ENCODE assay signal across 13 cellular contexts in the genomic region with DNA sequence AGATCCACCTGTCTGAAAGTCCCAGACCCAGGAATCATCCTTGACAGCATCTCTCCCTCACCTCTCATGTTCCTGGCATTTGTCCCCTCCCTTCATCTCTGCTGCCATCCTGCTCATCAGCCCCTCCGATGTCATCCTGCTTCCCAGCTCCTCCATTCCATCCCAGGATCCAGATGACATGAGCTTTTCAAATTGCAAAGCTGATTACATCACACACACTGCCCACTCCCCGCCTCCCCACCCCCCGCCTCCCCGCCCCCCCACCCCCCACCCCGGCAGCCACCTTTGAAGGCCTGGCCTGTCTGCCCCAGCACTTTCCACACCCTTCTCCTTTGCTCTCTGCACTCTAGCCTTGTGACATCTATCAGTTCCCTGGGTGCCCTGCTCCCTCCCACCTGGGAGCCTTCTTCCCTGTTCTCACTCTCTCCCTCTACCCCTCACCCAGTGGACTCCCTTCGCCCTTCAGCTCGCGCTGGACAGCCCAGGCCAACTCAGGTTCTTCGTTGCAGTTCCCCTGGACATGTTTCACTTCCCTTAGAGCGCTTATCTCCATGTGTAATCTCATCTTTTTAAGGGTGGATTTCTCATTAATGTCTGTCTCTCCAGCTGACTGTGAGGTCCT.
DNase-seq lines count a peak whose midpoint lies in the region; ATAC-seq and TF ChIP-seq lines count a peak whose summit lies in the region.
"Had no signal": no experiment of that assay in that cellular context is flagged by ENCODE, and none has a peak within 500 bp of the region (broad histone marks: within the 10 kb centered on the region; RNA-seq: fewer than 3 reads in every experiment).

No MANE protein-coding gene starts in this region.

- no peaks in the 10 kb centered on the region for H3K27me3 ChIP-seq in layer of hippocampus (ENCODE audit: control insufficient read depth, insufficient read depth, low read length)
- H3K27me3 ChIP-seq: right atrium auricular region had no signal

- peak overlapping the region; percentile 51 for H3K27ac Mint-ChIP-seq in activated naive CD4-positive, alpha-beta T cell treated with anti-CD3 and anti-CD28 coated beads for 36 hours
- H3K27ac Mint-ChIP-seq in activated B cell treated with CpG ODN at 0.5 μM for 24 hours (peak overlapping the region; percentile 85), type B pancreatic cell (peak overlapping the region; percentile 43)

- ATAC-seq in activated B cell treated with CpG ODN at 0.5 μM for 24 hours (ENCODE audit: low read depth) (no peak), HG02678 (IDR thresholded peaks at IDR 0.05; ENCODE audit: unreplicated experiment) (no peak), GM19035 (IDR thresholded peaks at IDR 0.05; ENCODE audit: unreplicated experiment) (no peak)

- POLR2A ChIA-PET in activated B cell treated with CpG ODN at 0.5 μM for 24 hours (lab: Charles Lee): interaction anchor here (1.0 to 2.4 kb wide), 8 partner anchors 11 to 920 kb away, joined by 3 to 21 read pairs (median 4); partner anchors contain the start of gene ITSN2

- H3K4me3 Mint-ChIP-seq in activated naive CD4-positive, alpha-beta T cell treated with anti-CD3 and anti-CD28 coated beads for 36 hours: no peak overlapping the region
- H3K4me3 Mint-ChIP-seq in activated B cell treated with CpG ODN at 0.5 μM for 24 hours (peak overlapping the region; percentile 37), type B pancreatic cell (no peak overlapping the region)

- H3K4me1 Mint-ChIP-seq in activated naive CD4-positive, alpha-beta T cell treated with anti-CD3 and anti-CD28 coated beads for 36 hours (ENCODE audit: low read depth): peaks cover 72% of the 10 kb centered on the region
- H3K4me1 Mint-ChIP-seq in activated B cell treated with CpG ODN at 0.5 μM for 24 hours (peaks cover 64% of the 10 kb centered on the region), type B pancreatic cell (ENCODE audit: unreplicated experiment) (peaks cover 22% of the 10 kb centered on the region)

- peaks cover 34% of the 10 kb centered on the region for H3K36me3 Mint-ChIP-seq in activated naive CD4-positive, alpha-beta T cell treated with anti-CD3 and anti-CD28 coated beads for 36 hours (ENCODE audit: low read depth)
- H3K36me3 Mint-ChIP-seq in activated B cell treated with CpG ODN at 0.5 μM for 24 hours (ENCODE audit: low read depth) (peaks cover 25% of the 10 kb centered on the region), type B pancreatic cell (peaks cover 13% of the 10 kb centered on the region)

- peak overlapping the region; percentile 42 for H3K27ac ChIP-seq in layer of hippocampus (ENCODE audit: low read depth, low read length)
- H3K27ac ChIP-seq: WERI-Rb-1 had no signal

- no peaks in the 10 kb centered on the region for H3K27me3 Mint-ChIP-seq in activated naive CD4-positive, alpha-beta T cell treated with anti-CD3 and anti-CD28 coated beads for 36 hours (ENCODE audit: low read depth)
- no peaks in the 10 kb centered on the region for H3K27me3 Mint-ChIP-seq in activated B cell treated with CpG ODN at 0.5 μM for 24 hours
- H3K27me3 Mint-ChIP-seq in type B pancreatic cell: no peaks in the 10 kb centered on the region

- H3K9me3 Mint-ChIP-seq in activated naive CD4-positive, alpha-beta T cell treated with anti-CD3 and anti-CD28 coated beads for 36 hours: no peaks in the 10 kb centered on the region
- no peaks in the 10 kb centered on the region for H3K9me3 Mint-ChIP-seq in activated B cell treated with CpG ODN at 0.5 μM for 24 hours
- no peaks in the 10 kb centered on the region for H3K9me3 Mint-ChIP-seq in type B pancreatic cell

- CTCF ChIA-PET in activated naive CD4-positive, alpha-beta T cell treated with anti-CD3 and anti-CD28 coated beads for 36 hours (lab: Charles Lee): interaction anchor here (0.6 to 6.0 kb wide), 3 partner anchors 14 to 420 kb away, joined by 4 to 55 read pairs (median 4); no protein-coding TSS in a partner anchor
- CTCF ChIA-PET in activated B cell treated with CpG ODN at 0.5 μM for 24 hours (lab: Charles Lee): interaction anchor here (1.1 to 1.3 kb wide), 3 partner anchors 15 to 35 kb away, joined by 4 to 6 read pairs (median 4); no protein-coding TSS in a partner anchor

- no peak for TF ChIP-seq CTCF in activated B cell treated with CpG ODN at 0.5 μM for 24 hours (IDR thresholded peaks at IDR 0.05)
- no peak for TF ChIP-seq CTCF in type B pancreatic cell (conservative IDR thresholded peaks at IDR 0.05)

- no peak for DNase-seq in activated naive CD4-positive, alpha-beta T cell treated with anti-CD3 and anti-CD28 coated beads for 36 hours
- DNase-seq in activated naive CD4-positive, alpha-beta T cell treated with anti-CD3 and anti-CD28 coated beads, Interleukin-2, amount 50 U/mL, for 16 hours: no peak
- DNase-seq in activated B cell treated with CpG ODN at 0.5 μM for 24 hours: no peak
- no peak for DNase-seq in type B pancreatic cell (ENCODE audit: extremely low spot score, unreplicated experiment)
- DNase-seq in NCI-H2196 (lab: John Stamatoyannopoulos, UW; ENCODE audit: unreplicated experiment): no peak
- DNase-seq: activated effector memory CD4-positive, alpha-beta T cell treated with Interleukin-2 at 50 U/mL for 16 hours; Karpas-422; NCI-H226; WERI-Rb-1 had no signal

- intact Hi-C loops in activated naive CD4-positive, alpha-beta T cell treated with anti-CD3 and anti-CD28 coated beads for 36 hours (cut with micrococcal nuclease): no loop called here
- intact Hi-C loops in activated B cell treated with CpG ODN at 0.5 μM for 24 hours (cut with micrococcal nuclease): no loop called here
